8 cellular contexts compared by ENCODE assay signal in genomic region chr4:152696764-152697250, GRCh38. TPM values are rescaled to one million over a fixed set of nuclear protein-coding genes. Genes with fewer than 3 reads are reported as not detected.
DNase-seq lines count a peak whose midpoint lies in the region; ATAC-seq and TF ChIP-seq lines count a peak whose summit lies in the region.

No MANE protein-coding gene starts in this region.

- H3K4me3 ChIP-seq in KMS-11 (IDR thresholded peaks at IDR 0.05; ENCODE audit: insufficient read depth, low read depth, low read length) (no peak overlapping the region), lower lobe of right lung (no peak overlapping the region), transverse colon (no peak overlapping the region)

- TF ChIP-seq POLR2A in transverse colon (IDR thresholded peaks at IDR 0.05), result no peak

- H3K9me3 ChIP-seq in lower lobe of right lung (no peaks in the 10 kb centered on the region), transverse colon (no peaks in the 10 kb centered on the region)

- H4K20me1 ChIP-seq in KMS-11 (ENCODE audit: insufficient read depth), result no peaks in the 10 kb centered on the region

- intact Hi-C loops in activated T-helper 1 cell treated with anti-CD3 and anti-CD28 coated beads, Interleukin-12 subunit alpha, Interleukin-12 subunit beta, Interleukin-2, Interleukin-4 antibody, amounts not matched to agents 30 ng/mL and 10 ng/mL and 1 ng/mL, durations not matched to agents 14 hours and 24 hours and 36 hours (cut with micrococcal nuclease), result loop anchor here (1.0 to 10.0 kb wide), 5 partner anchors 17 to 1662 kb away; partner anchors contain the start of gene FBXW7
- intact Hi-C loops in lower lobe of right lung (cut with DNase I), result no loop called here
- intact Hi-C loops in transverse colon (cut with DNase I; ENCODE audit: low total_unique reads), result no loop called here

- peak; percentile 97 for ATAC-seq in GM21526 (IDR thresholded peaks at IDR 0.05; ENCODE audit: low FRiP score, unreplicated experiment)
- peak; percentile 53 to 85 for ATAC-seq in lower lobe of right lung

- H3K27ac ChIP-seq in KMS-11 (no peak overlapping the region; the same call in 1 of the 2 replicates), lower lobe of right lung (no peak overlapping the region), transverse colon (no peak overlapping the region)

- no peaks in the 10 kb centered on the region for H3K36me3 Mint-ChIP-seq in activated T-helper 1 cell treated with anti-CD3 and anti-CD28 coated beads, Interleukin-12 subunit alpha, Interleukin-12 subunit beta, Interleukin-2, Interleukin-4 antibody, amounts not matched to agents 30 ng/mL and 10 ng/mL and 1 ng/mL, durations not matched to agents 14 hours and 24 hours and 36 hours (ENCODE audit: low read depth)

- DNase-seq in GM03348 (ENCODE audit: low spot score) (peak; percentile 15), lower lobe of right lung (no peak), transverse colon (peak; percentile 50), SHP77 (lab: John Stamatoyannopoulos, UW) (no peak), NCI-H345 treated with DMSO at 0.1 percent for 48 hours (lab: John Stamatoyannopoulos, UW; ENCODE audit: unreplicated experiment) (no peak)
- peak; percentile 64 for DNase-seq in activated T-helper 1 cell treated with anti-CD3 and anti-CD28 coated beads, Interleukin-12 subunit alpha, Interleukin-12 subunit beta, Interleukin-2, Interleukin-4 antibody, amounts not matched to agents 30 ng/mL and 10 ng/mL and 1 ng/mL, durations not matched to agents 14 hours and 24 hours and 36 hours (ENCODE audit: low spot score)

- no peaks in the 10 kb centered on the region for H3K36me3 ChIP-seq in KMS-11 (ENCODE audit: insufficient read depth)
- H3K36me3 ChIP-seq in lower lobe of right lung, result no peaks in the 10 kb centered on the region
- no peaks in the 10 kb centered on the region for H3K36me3 ChIP-seq in transverse colon

- peak overlapping the region; percentile 11 for H3K4me2 ChIP-seq in KMS-11

- in situ Hi-C loops in transverse colon (cut with MboI; ENCODE audit: low pct_ligation_motif_present in 1 of 4, low pct_unique_long_range_greater_than_20kb in 1 of 4, low sequenced_read_pairs in 3 of 4), result no loop called here

- no peaks in the 10 kb centered on the region for H3K79me2 ChIP-seq in KMS-11 (ENCODE audit: insufficient read depth, low read depth)

- peak overlapping the region; percentile 11; the same call in 1 of the 2 replicates for H2AFZ ChIP-seq in KMS-11 (ENCODE audit: low read depth)

- 46 to 51% methylated on average over 4 to 5 of the region's 5 CpGs for WGBS in transverse colon (ENCODE audit: low coverage in 1 of 2), 2 donors

- peaks cover 23% of the 10 kb centered on the region for H3K4me1 Mint-ChIP-seq in activated T-helper 1 cell treated with anti-CD3 and anti-CD28 coated beads, Interleukin-12 subunit alpha, Interleukin-12 subunit beta, Interleukin-2, Interleukin-4 antibody, amounts not matched to agents 30 ng/mL and 10 ng/mL and 1 ng/mL, durations not matched to agents 14 hours and 24 hours and 36 hours (ENCODE audit: low read depth)

- TF ChIP-seq CTCF in KMS-11 (conservative IDR thresholded peaks at IDR 0.05; ENCODE audit: low read depth, low read length), result no peak
- no peak for TF ChIP-seq CTCF in lower lobe of right lung (IDR thresholded peaks at IDR 0.05)
- TF ChIP-seq CTCF in transverse colon (IDR thresholded peaks at IDR 0.05), result no peak

- no peak overlapping the region for H3K27ac Mint-ChIP-seq in activated T-helper 1 cell treated with anti-CD3 and anti-CD28 coated beads, Interleukin-12 subunit alpha, Interleukin-12 subunit beta, Interleukin-2, Interleukin-4 antibody, amounts not matched to agents 30 ng/mL and 10 ng/mL and 1 ng/mL, durations not matched to agents 14 hours and 24 hours and 36 hours

- H3K4me3 Mint-ChIP-seq in activated T-helper 1 cell treated with anti-CD3 and anti-CD28 coated beads, Interleukin-12 subunit alpha, Interleukin-12 subunit beta, Interleukin-2, Interleukin-4 antibody, amounts not matched to agents 30 ng/mL and 10 ng/mL and 1 ng/mL, durations not matched to agents 14 hours and 24 hours and 36 hours, result no peak overlapping the region

- H3K9me3 Mint-ChIP-seq in activated T-helper 1 cell treated with anti-CD3 and anti-CD28 coated beads, Interleukin-12 subunit alpha, Interleukin-12 subunit beta, Interleukin-2, Interleukin-4 antibody, amounts not matched to agents 30 ng/mL and 10 ng/mL and 1 ng/mL, durations not matched to agents 14 hours and 24 hours and 36 hours, result no peaks in the 10 kb centered on the region

- TF ChIP-seq EP300 in transverse colon (IDR thresholded peaks at IDR 0.05; ENCODE audit: low read depth), result no peak

- no peaks in the 10 kb centered on the region for H3K27me3 ChIP-seq in KMS-11 (ENCODE audit: insufficient read depth, low read depth)
- H3K27me3 ChIP-seq in lower lobe of right lung (ENCODE audit: low read depth), result peaks cover 4% of the 10 kb centered on the region
- H3K27me3 ChIP-seq in transverse colon, result no peaks in the 10 kb centered on the region

- H3K9ac ChIP-seq in KMS-11, result no peak overlapping the region

- H3K4me1 ChIP-seq in KMS-11 (ENCODE audit: low read depth, poor library complexity, severe bottlenecking) (peaks cover 24% of the 10 kb centered on the region), lower lobe of right lung (no peaks in the 10 kb centered on the region), transverse colon (no peaks in the 10 kb centered on the region)

- peaks cover 13% of the 10 kb centered on the region for H3K27me3 Mint-ChIP-seq in activated T-helper 1 cell treated with anti-CD3 and anti-CD28 coated beads, Interleukin-12 subunit alpha, Interleukin-12 subunit beta, Interleukin-2, Interleukin-4 antibody, amounts not matched to agents 30 ng/mL and 10 ng/mL and 1 ng/mL, durations not matched to agents 14 hours and 24 hours and 36 hours (ENCODE audit: insufficient read depth)

RNA-seq across cellular contexts. Expression of gene TMEM154, which starts 17.0 kb away (rescaled TPM):
- total RNA-seq in activated T-helper 1 cell treated with anti-CD3 and anti-CD28 coated beads, Interleukin-12 subunit alpha, Interleukin-12 subunit beta, Interleukin-2, Interleukin-4 antibody, amounts not matched to agents 30 ng/mL and 10 ng/mL and 1 ng/mL, durations not matched to agents 14 hours and 24 hours and 36 hours, result 13.0 and 13.3 TPM in 2 replicates
- total RNA-seq in lower lobe of right lung (19.6 TPM), transverse colon (1 to 10 TPM; 1.8 to 5.4 (median 3.9) TPM)

Comparison
In these comparisons a context has a peak if more than half of its experiments do, and no peak if none do; other contexts are left out.
1. DNase-seq: peak in GM03348 (single experiment), activated T-helper 1 cell treated with anti-CD3 and anti-CD28 coated beads, Interleukin-12 subunit alpha, Interleukin-12 subunit beta, Interleukin-2, Interleukin-4 antibody, amounts not matched to agents 30 ng/mL and 10 ng/mL and 1 ng/mL, durations not matched to agents 14 hours and 24 hours and 36 hours (single experiment) and transverse colon (single experiment); none in lower lobe of right lung (single experiment), SHP77 (0 of 2) and NCI-H345 treated with DMSO at 0.1 percent for 48 hours (single experiment).